8 cellular contexts compared by ENCODE assay signal in the genomic region with DNA sequence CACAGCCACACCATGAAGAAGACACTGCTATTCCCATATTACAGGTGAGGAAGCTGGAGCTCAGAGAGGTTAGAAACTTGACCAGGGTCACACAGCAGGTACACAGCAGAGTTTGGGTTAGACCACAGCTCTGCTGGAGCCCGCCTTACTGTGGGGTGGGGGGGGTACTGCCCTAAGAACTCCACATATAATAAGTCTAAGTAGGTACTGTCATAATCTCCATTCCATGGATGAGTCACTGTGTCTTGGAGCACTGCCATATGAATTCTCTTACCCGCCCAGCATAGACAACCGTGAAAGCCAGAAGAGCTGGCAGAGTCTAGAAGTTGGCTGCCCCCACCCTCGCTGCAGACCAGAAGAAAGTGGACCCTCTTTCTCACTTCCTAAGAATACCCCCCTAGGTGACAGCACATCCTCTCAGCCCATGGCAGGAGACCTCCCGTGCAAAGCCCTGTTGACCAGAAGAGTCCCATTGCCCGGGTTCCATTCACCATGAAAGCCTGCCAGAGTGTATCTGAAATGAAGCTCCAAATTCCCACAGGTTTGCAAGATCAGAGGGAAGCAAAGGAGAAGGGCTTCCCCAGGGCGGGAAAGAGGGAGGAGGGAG. TPM values are rescaled to one million over a fixed set of nuclear protein-coding genes. Genes with fewer than 3 reads are reported as not detected.
DNase-seq lines count a peak whose midpoint lies in the region; ATAC-seq and TF ChIP-seq lines count a peak whose summit lies in the region.
"Had no signal": no experiment of that assay in that cellular context is flagged by ENCODE, and none has a peak within 500 bp of the region (broad histone marks: within the 10 kb centered on the region; RNA-seq: fewer than 3 reads in every experiment).

No MANE protein-coding gene starts in this region.

- H3K36me3 ChIP-seq in SK-N-SH (replicated peaks in 1 of 2; ENCODE audit: control insufficient read depth in 1 of 2, insufficient read depth in 2 of 2, low read length in 1 of 2), result no peaks in the 10 kb centered on the region

- H2AFZ ChIP-seq in SK-N-SH (ENCODE audit: low read depth), result no peak overlapping the region

- peak; percentile 58 for ATAC-seq in stimulated activated naive CD8-positive, alpha-beta T cell treated with anti-CD3 and anti-CD28 coated beads, Interleukin-15, Interleukin-2, amounts not matched to agents 100 U/mL and 50 U/mL, for 24 hours
- ATAC-seq in HG02678 (IDR thresholded peaks at IDR 0.05; ENCODE audit: unreplicated experiment) (no peak), HG02840 (IDR thresholded peaks at IDR 0.05; ENCODE audit: low FRiP score, unreplicated experiment) (no peak)

- TF ChIP-seq RAD21 in SK-N-SH (IDR thresholded peaks at IDR 0.05; ENCODE audit: low read length), result no peak

- H3K27me3 Mint-ChIP-seq in HFFc6 (ENCODE audit: insufficient read depth) (peaks cover 41% of the 10 kb centered on the region), endothelial cell (ENCODE audit: unreplicated experiment) (peaks cover 5% of the 10 kb centered on the region)

- no peak overlapping the region for H3K4me3 ChIP-seq in SK-N-SH (ENCODE audit: low read depth in 2 of 2, low read length in 1 of 2)

- H3K4me1 Mint-ChIP-seq in HFFc6 (ENCODE audit: low read depth) (0 out of 2 replicates have a peak, but pooled peaks cover 12% of the 10 kb centered on the region), endothelial cell (ENCODE audit: unreplicated experiment) (no peaks in the 10 kb centered on the region)

- CTCF ChIA-PET in SK-N-SH (lab: Yijun Ruan, JAX), result interaction anchor here (0.8 to 1.8 kb wide), 3 partner anchors 29 to 206 kb away, joined by 3 to 5 read pairs (median 3); no protein-coding TSS in a partner anchor

- 16% methylated on average over 6 of the region's 7 CpGs for WGBS in SK-N-SH (ENCODE audit: low lambda C conversion rate)

- H3K9me3 Mint-ChIP-seq in HFFc6 (no peaks in the 10 kb centered on the region), endothelial cell (ENCODE audit: unreplicated experiment) (no peaks in the 10 kb centered on the region)

- POLR2A ChIA-PET in SK-N-SH (lab: Yijun Ruan, JAX), result no interaction called here

- H3K9me2 ChIP-seq in SK-N-SH, result no peaks in the 10 kb centered on the region

- peak overlapping the region; percentile 70; the same call in 1 of the 2 replicates for H3K4me2 ChIP-seq in SK-N-SH

- TF ChIP-seq CTCF in HFFc6 (IDR thresholded peaks at IDR 0.05) (no peak), SK-N-SH (IDR thresholded peaks at IDR 0.05) (no peak), endothelial cell (IDR thresholded peaks at IDR 0.05; ENCODE audit: unreplicated experiment) (no peak)

- no peak for TF ChIP-seq EP300 in SK-N-SH (IDR thresholded peaks at IDR 0.05; ENCODE audit: borderline replicate concordance in 1 of 2, low read depth in 1 of 2, low read length in 1 of 2)

- no peak overlapping the region for H3K27ac Mint-ChIP-seq in HFFc6
- H3K27ac Mint-ChIP-seq in endothelial cell (ENCODE audit: unreplicated experiment), result no peak overlapping the region

- no peaks in the 10 kb centered on the region for H4K20me1 ChIP-seq in SK-N-SH (ENCODE audit: insufficient read depth)

- H3K36me3 Mint-ChIP-seq in HFFc6 (ENCODE audit: low read depth), result no peaks in the 10 kb centered on the region
- H3K36me3 Mint-ChIP-seq in endothelial cell (ENCODE audit: low read depth, unreplicated experiment), result no peaks in the 10 kb centered on the region

- no peak overlapping the region for H3K4me3 Mint-ChIP-seq in HFFc6
- no peak overlapping the region for H3K4me3 Mint-ChIP-seq in endothelial cell (ENCODE audit: unreplicated experiment)

- H3K4me1 ChIP-seq in SK-N-SH (ENCODE audit: control insufficient read depth in 1 of 2, insufficient read depth in 2 of 2, low read depth in 1 of 2, low read length in 1 of 2), result peaks cover 0 to 10% of the 10 kb centered on the region in 2 experiments; a peak in 1 of 4 replicates

- no peaks in the 10 kb centered on the region for H3K9me3 ChIP-seq in SK-N-SH

- DNase-seq in HFFc6, result peak; percentile 68
- no peak for DNase-seq in SK-N-SH
- DNase-seq in foreskin melanocyte, result peak; percentile 59
- DNase-seq in stimulated activated naive CD8-positive, alpha-beta T cell treated with anti-CD3 and anti-CD28 coated beads, Interleukin-15, Interleukin-2, amounts not matched to agents 100 U/mL and 50 U/mL, for 24 hours, result no peak
- no peak for DNase-seq in endothelial cell (ENCODE audit: low spot score)
- DNase-seq: NCI-H1105 treated with DMSO at 0.1 percent for 48 hours had no signal

- H3K27me3 ChIP-seq in SK-N-SH (ENCODE audit: insufficient read depth), result peaks cover 5% of the 10 kb centered on the region; the same call in 1 of the 2 replicates

- no peaks in the 10 kb centered on the region for H3K79me2 ChIP-seq in SK-N-SH (ENCODE audit: insufficient read depth)

- no peak overlapping the region for H3K27ac ChIP-seq in SK-N-SH (ENCODE audit: low read depth in 2 of 2, low read length in 1 of 2)

- H3K9ac ChIP-seq in SK-N-SH, result no peak overlapping the region

- H3F3A ChIP-seq in SK-N-SH (replicated peaks; ENCODE audit: insufficient read depth), result no peaks in the 10 kb centered on the region

TF ChIP-seq in SK-N-SH, 30 proteins besides CTCF, POLR2A, EP300 and RAD21 (continues in another document):
- TF ChIP-seq TAF1 (IDR thresholded peaks at IDR 0.05; ENCODE audit: borderline replicate concordance, low read depth, low read length), result no peak
- TF ChIP-seq GABPA (IDR thresholded peaks at IDR 0.05; ENCODE audit: low read depth), result no peak
- TF ChIP-seq FOSL2 (IDR thresholded peaks at IDR 0.05; ENCODE audit: borderline replicate concordance, low read depth), result peak; percentile 76
- TF ChIP-seq, protein P1, sequence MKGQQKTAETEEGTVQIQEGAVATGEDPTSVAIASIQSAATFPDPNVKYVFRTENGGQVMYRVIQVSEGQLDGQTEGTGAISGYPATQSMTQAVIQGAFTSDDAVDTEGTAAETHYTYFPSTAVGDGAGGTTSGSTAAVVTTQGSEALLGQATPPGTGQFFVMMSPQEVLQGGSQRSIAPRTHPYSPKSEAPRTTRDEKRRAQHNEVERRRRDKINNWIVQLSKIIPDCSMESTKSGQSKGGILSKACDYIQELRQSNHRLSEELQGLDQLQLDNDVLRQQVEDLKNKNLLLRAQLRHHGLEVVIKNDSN (IDR thresholded peaks at IDR 0.05; ENCODE audit: borderline replicate concordance, low read depth), result no peak
- TF ChIP-seq CHD2 (IDR thresholded peaks at IDR 0.05; ENCODE audit: low read length, partially characterized antibody), result no peak
- TF ChIP-seq NFIC (IDR thresholded peaks at IDR 0.05; ENCODE audit: borderline replicate concordance), result peak; percentile 85
- TF ChIP-seq JUND (IDR thresholded peaks at IDR 0.05), result peak; percentile 76
- TF ChIP-seq ELF1 (IDR thresholded peaks at IDR 0.05), result no peak
- TF ChIP-seq RXRA (IDR thresholded peaks at IDR 0.05; ENCODE audit: borderline replicate concordance, low read depth), result no peak
- no peak for TF ChIP-seq NRF1 (IDR thresholded peaks at IDR 0.05; ENCODE audit: low read depth, low read length)
- TF ChIP-seq GATA2 (CRISPR knock-in tag; IDR thresholded peaks at IDR 0.05), result no peak
- peak; percentile 32; the same call in 1 of the 2 replicates for TF ChIP-seq TCF12 (IDR thresholded peaks at IDR 0.05)
- TF ChIP-seq, protein P2, sequence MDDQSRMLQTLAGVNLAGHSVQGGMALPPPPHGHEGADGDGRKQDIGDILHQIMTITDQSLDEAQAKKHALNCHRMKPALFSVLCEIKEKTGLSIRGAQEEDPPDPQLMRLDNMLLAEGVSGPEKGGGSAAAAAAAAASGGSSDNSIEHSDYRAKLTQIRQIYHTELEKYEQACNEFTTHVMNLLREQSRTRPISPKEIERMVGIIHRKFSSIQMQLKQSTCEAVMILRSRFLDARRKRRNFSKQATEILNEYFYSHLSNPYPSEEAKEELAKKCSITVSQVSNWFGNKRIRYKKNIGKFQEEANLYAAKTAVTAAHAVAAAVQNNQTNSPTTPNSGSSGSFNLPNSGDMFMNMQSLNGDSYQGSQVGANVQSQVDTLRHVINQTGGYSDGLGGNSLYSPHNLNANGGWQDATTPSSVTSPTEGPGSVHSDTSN (IDR thresholded peaks at IDR 0.05), result peak; percentile 46
- no peak for TF ChIP-seq FOXM1 (IDR thresholded peaks at IDR 0.05; ENCODE audit: low read depth)
- no peak for TF ChIP-seq IRF3 (IDR thresholded peaks at IDR 0.05; ENCODE audit: low read depth, low read length)
- TF ChIP-seq SIN3A (IDR thresholded peaks at IDR 0.05; ENCODE audit: borderline replicate concordance, low read depth, low read length), result no peak

RNA-seq across cellular contexts. Expression of gene PLA2G2D, which starts 5.2 kb away (rescaled TPM):
- not detected for total RNA-seq in HFFc6 (2021; fragmentation: NEBNext Ultra II Directional; extraction: Animal tissue kit (Norgen Biotek cat#: 25700))
- not detected in 2 replicates for polyA plus RNA-seq in SK-N-SH (2012; rRNA removed)
- polyA plus RNA-seq in SK-N-SH (2012; cell fraction: cytosol; rRNA removed), result not detected in 2 replicates
- 0.05 TPM in 1 of 2 replicates, not detected in the other for polyA plus RNA-seq in SK-N-SH (2012; cell fraction: nucleus; rRNA removed)
- total RNA-seq in endothelial cell (ENCODE audit: unreplicated experiment), result not detected

RNA-seq across cellular contexts. Expression of gene PLA2G2F, which starts 14.6 kb away (rescaled TPM):
- total RNA-seq in HFFc6 (2021; fragmentation: NEBNext Ultra II Directional; extraction: Animal tissue kit (Norgen Biotek cat#: 25700)), result not detected
- polyA plus RNA-seq in SK-N-SH (2012; rRNA removed), result not detected in 2 replicates
- polyA plus RNA-seq in SK-N-SH (2012; cell fraction: cytosol; rRNA removed), result not detected in 2 replicates
- polyA plus RNA-seq in SK-N-SH (2012; cell fraction: nucleus; rRNA removed), result 0.01 TPM in 1 of 2 replicates, not detected in the other
- total RNA-seq in endothelial cell (ENCODE audit: unreplicated experiment), result not detected

RNA-seq across cellular contexts. Expression of gene PLA2G5, which starts 54.6 kb away (rescaled TPM):
- total RNA-seq in HFFc6 (2021; fragmentation: NEBNext Ultra II Directional; extraction: Animal tissue kit (Norgen Biotek cat#: 25700)), result not detected
- not detected in 2 replicates for polyA plus RNA-seq in SK-N-SH (2012; rRNA removed)
- polyA plus RNA-seq in SK-N-SH (2012; cell fraction: cytosol; rRNA removed), result not detected in 2 replicates
- not detected in 2 replicates for polyA plus RNA-seq in SK-N-SH (2012; cell fraction: nucleus; rRNA removed)
- 0.77 TPM for total RNA-seq in endothelial cell (ENCODE audit: unreplicated experiment)

Comparison
In these comparisons a context has a peak if more than half of its experiments do, and no peak if none do; other contexts are left out.
1. DNase-seq: peak in HFFc6 (single experiment) and foreskin melanocyte (single experiment); none in SK-N-SH (single experiment), stimulated activated naive CD8-positive, alpha-beta T cell treated with anti-CD3 and anti-CD28 coated beads, Interleukin-15, Interleukin-2, amounts not matched to agents 100 U/mL and 50 U/mL, for 24 hours (single experiment) and endothelial cell (single experiment).